Comparison of ENCODE assay signal across 1 cellular context in genomic region chr1:180201451-180202200, GRCh38.
TF ChIP-seq lines count a peak whose summit lies in the region.

No MANE protein-coding gene starts in this region.

TF ChIP-seq in HepG2, 621 proteins besides CTCF, POLR2A, EP300 and RAD21:
- TF ChIP-seq SUZ12 (IDR thresholded peaks at IDR 0.05; ENCODE audit: low read depth, low read length) (no peak), BCL3 (CRISPR knock-in tag; IDR thresholded peaks at IDR 0.05) (no peak), ZNF337 (CRISPR knock-in tag; IDR thresholded peaks at IDR 0.05; ENCODE audit: borderline replicate concordance, low read depth) (no peak), ZNF432 (CRISPR knock-in tag; IDR thresholded peaks at IDR 0.05; ENCODE audit: borderline replicate concordance) (no peak), ZNF781 (CRISPR knock-in tag; IDR thresholded peaks at IDR 0.05; ENCODE audit: borderline replicate concordance, not compliant biosample characterization) (no peak), IKZF4 (CRISPR knock-in tag; IDR thresholded peaks at IDR 0.05; ENCODE audit: borderline replicate concordance, low read depth, not compliant biosample characterization) (no peak), FOXK2 (IDR thresholded peaks at IDR 0.05) (no peak), ZNF275 (CRISPR knock-in tag; IDR thresholded peaks at IDR 0.05; ENCODE audit: borderline replicate concordance) (no peak), U2AF2 (IDR thresholded peaks at IDR 0.05; ENCODE audit: low read depth, low read length) (no peak), ZFP1 (CRISPR knock-in tag; IDR thresholded peaks at IDR 0.05) (no peak), ZMYM3 (CRISPR knock-in tag; IDR thresholded peaks at IDR 0.05) (no peak), ZFP82 (CRISPR knock-in tag; IDR thresholded peaks at IDR 0.05; ENCODE audit: borderline replicate concordance) (no peak), HDAC2 (CRISPR knock-in tag; IDR thresholded peaks at IDR 0.05) (no peak), FOXA1 (IDR thresholded peaks at IDR 0.05) (no peak), FOXA1 (CRISPR knock-in tag; IDR thresholded peaks at IDR 0.05) (no peak), HES4 (CRISPR knock-in tag; IDR thresholded peaks at IDR 0.05; ENCODE audit: borderline replicate concordance) (no peak), ZNF883 (CRISPR knock-in tag; IDR thresholded peaks at IDR 0.05; ENCODE audit: not compliant biosample characterization) (no peak), GATA4 (IDR thresholded peaks at IDR 0.05; ENCODE audit: borderline replicate concordance, low read depth) (no peak), BRD4 (CRISPR knock-in tag; IDR thresholded peaks at IDR 0.05) (no peak), ARNT (IDR thresholded peaks at IDR 0.05) (no peak)
TF ChIP-seq in HepG2: peak in this region for 0.
